ENCODE assay signal across 1 cellular context in the genomic region with DNA sequence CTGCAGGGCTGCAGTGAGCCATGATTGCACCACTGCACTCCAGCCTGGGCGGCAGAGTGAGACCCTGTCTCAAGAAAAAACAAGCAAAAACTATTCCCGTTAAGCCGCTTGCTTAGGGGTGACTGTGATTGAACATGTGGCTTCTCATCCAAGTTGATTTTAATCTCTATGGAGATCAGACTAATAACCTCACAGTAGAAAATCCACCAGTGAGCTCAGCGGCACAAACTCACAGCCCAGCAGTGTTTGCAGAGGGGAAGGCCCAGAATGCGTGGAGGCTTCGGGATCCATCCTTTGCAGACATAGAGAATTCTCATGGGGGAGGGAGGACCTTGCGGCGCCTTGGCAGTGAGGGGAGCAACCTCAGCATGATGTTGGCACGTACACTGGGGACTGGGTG.
TF ChIP-seq lines count a peak whose summit lies in the region.

No MANE protein-coding gene starts in this region.

TF ChIP-seq in IMR-90, 13 proteins besides CTCF, POLR2A, EP300 and RAD21:
- TF ChIP-seq BHLHE40 (IDR thresholded peaks at IDR 0.05; ENCODE audit: low read depth, low read length): no peak
- no peak for TF ChIP-seq MAZ (IDR thresholded peaks at IDR 0.05; ENCODE audit: borderline replicate concordance, low read depth, low read length)
- no peak for TF ChIP-seq SMC3 (IDR thresholded peaks at IDR 0.05; ENCODE audit: low read depth, low read length)
- TF ChIP-seq RFX5 (IDR thresholded peaks at IDR 0.05; ENCODE audit: low read depth, low read length): no peak
- TF ChIP-seq, protein P1, sequence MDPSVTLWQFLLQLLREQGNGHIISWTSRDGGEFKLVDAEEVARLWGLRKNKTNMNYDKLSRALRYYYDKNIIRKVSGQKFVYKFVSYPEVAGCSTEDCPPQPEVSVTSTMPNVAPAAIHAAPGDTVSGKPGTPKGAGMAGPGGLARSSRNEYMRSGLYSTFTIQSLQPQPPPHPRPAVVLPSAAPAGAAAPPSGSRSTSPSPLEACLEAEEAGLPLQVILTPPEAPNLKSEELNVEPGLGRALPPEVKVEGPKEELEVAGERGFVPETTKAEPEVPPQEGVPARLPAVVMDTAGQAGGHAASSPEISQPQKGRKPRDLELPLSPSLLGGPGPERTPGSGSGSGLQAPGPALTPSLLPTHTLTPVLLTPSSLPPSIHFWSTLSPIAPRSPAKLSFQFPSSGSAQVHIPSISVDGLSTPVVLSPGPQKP (IDR thresholded peaks at IDR 0.05; ENCODE audit: borderline replicate concordance, low read depth, low read length): no peak
- no peak for TF ChIP-seq FOS (IDR thresholded peaks at IDR 0.05; ENCODE audit: low read depth, low read length)
- no peak for TF ChIP-seq CEBPB (IDR thresholded peaks at IDR 0.05; ENCODE audit: low read depth, low read length)
- TF ChIP-seq NFE2L2 (IDR thresholded peaks at IDR 0.05; ENCODE audit: low read depth, low read length): no peak
- no peak for TF ChIP-seq CHD1 (IDR thresholded peaks at IDR 0.05; ENCODE audit: low read depth, low read length)
- TF ChIP-seq MAFK (IDR thresholded peaks at IDR 0.05; ENCODE audit: low read depth, low read length): no peak
- no peak for TF ChIP-seq MXI1 (IDR thresholded peaks at IDR 0.05; ENCODE audit: borderline replicate concordance, low read depth, low read length)
- TF ChIP-seq, protein P2, sequence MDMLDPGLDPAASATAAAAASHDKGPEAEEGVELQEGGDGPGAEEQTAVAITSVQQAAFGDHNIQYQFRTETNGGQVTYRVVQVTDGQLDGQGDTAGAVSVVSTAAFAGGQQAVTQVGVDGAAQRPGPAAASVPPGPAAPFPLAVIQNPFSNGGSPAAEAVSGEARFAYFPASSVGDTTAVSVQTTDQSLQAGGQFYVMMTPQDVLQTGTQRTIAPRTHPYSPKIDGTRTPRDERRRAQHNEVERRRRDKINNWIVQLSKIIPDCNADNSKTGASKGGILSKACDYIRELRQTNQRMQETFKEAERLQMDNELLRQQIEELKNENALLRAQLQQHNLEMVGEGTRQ (IDR thresholded peaks at IDR 0.05; ENCODE audit: low read depth, low read length): no peak
- TF ChIP-seq RCOR1 (IDR thresholded peaks at IDR 0.05; ENCODE audit: insufficient replicate concordance, low read length): no peak
TF ChIP-seq in IMR-90: peak in this region for 0.
